ENCODE assay signal across 8 cellular contexts in genomic region chr4:130336585-130337217, GRCh38.
DNase-seq lines count a peak whose midpoint lies in the region; ATAC-seq and TF ChIP-seq lines count a peak whose summit lies in the region.

No MANE protein-coding gene starts in this region.

- peak; percentile 80 for ATAC-seq in GM19463 (IDR thresholded peaks at IDR 0.05; ENCODE audit: unreplicated experiment)
- peak; percentile 82 for ATAC-seq in HG03460 (IDR thresholded peaks at IDR 0.05; ENCODE audit: unreplicated experiment)

- TF ChIP-seq CTCF in nephron progenitor cell (IDR thresholded peaks at IDR 0.05), result peak; percentile 35

- peak; percentile 66 for DNase-seq in DMS53 (lab: John Stamatoyannopoulos, UW)
- DNase-seq in amniotic epithelial cell (ENCODE audit: low read depth), result peak; percentile 55
- no peak for DNase-seq in nephron progenitor cell
- DNase-seq in stimulated activated CD4-positive, alpha-beta T cell treated with anti-CD3 and anti-CD28 coated beads, Interleukin-2, amount 100 ng/mL, for 48 hours, result no peak
- DNase-seq in ecto neural progenitor cell (ENCODE audit: low spot score), result no peak
- no peak for DNase-seq in stimulated activated CD4-positive, alpha-beta T cell treated with anti-CD3 and anti-CD28 coated beads, Interleukin-4, amount 100 ng/mL, for 1 hour

- peaks cover 4% of the 10 kb centered on the region for H3K27me3 Mint-ChIP-seq in nephron progenitor cell (ENCODE audit: low read depth, poor library complexity)

- no peaks in the 10 kb centered on the region for H3K36me3 Mint-ChIP-seq in nephron progenitor cell (ENCODE audit: low read depth)

- H3K27ac Mint-ChIP-seq in nephron progenitor cell, result no peak overlapping the region

- peaks cover 14% of the 10 kb centered on the region for H3K4me1 Mint-ChIP-seq in nephron progenitor cell

- no peak overlapping the region for H3K4me3 Mint-ChIP-seq in nephron progenitor cell

- no peaks in the 10 kb centered on the region for H3K9me3 Mint-ChIP-seq in nephron progenitor cell

Comparison
In these comparisons a context has a peak if more than half of its experiments do, and no peak if none do; other contexts are left out.
1. DNase-seq: peak in DMS53 (single experiment) and amniotic epithelial cell (single experiment); none in nephron progenitor cell (single experiment), stimulated activated CD4-positive, alpha-beta T cell treated with anti-CD3 and anti-CD28 coated beads, Interleukin-2, amount 100 ng/mL, for 48 hours (0 of 2), ecto neural progenitor cell (single experiment) and stimulated activated CD4-positive, alpha-beta T cell treated with anti-CD3 and anti-CD28 coated beads, Interleukin-4, amount 100 ng/mL, for 1 hour (single experiment).